ENCODE assay signal across 24 cellular contexts in genomic region chr7:47936323-47936722, GRCh38. TPM values are rescaled to one million over a fixed set of nuclear protein-coding genes. Genes with fewer than 3 reads are reported as not detected.
DNase-seq lines count a peak whose midpoint lies in the region; ATAC-seq, FAIRE-seq and TF ChIP-seq lines count a peak whose summit lies in the region.
"Had no signal": no experiment of that assay in that cellular context is flagged by ENCODE, and none has a peak within 500 bp of the region (broad histone marks: within the 10 kb centered on the region; RNA-seq: fewer than 3 reads in every experiment).

No MANE protein-coding gene starts in this region.

- peak overlapping the region; percentile 53; the same call in 1 of the 2 replicates for H3K27ac ChIP-seq in SU-DHL-6 (ENCODE audit: low read depth, low read length)
- H3K27ac ChIP-seq in upper lobe of left lung, result no peak overlapping the region
- H3K27ac ChIP-seq: HL-60 had no signal

- no peaks in the 10 kb centered on the region for H3K79me2 ChIP-seq in SU-DHL-6 (ENCODE audit: insufficient read depth, low read length)

- TF ChIP-seq CTCF in SU-DHL-6 (IDR thresholded peaks at IDR 0.05; ENCODE audit: insufficient read depth, low read length, poor library complexity, severe bottlenecking), result no peak
- TF ChIP-seq CTCF in upper lobe of left lung (IDR thresholded peaks at IDR 0.05), result no peak

- FAIRE-seq in GM12891 (lab: Jason Lieb, UNC), result peak; percentile 72
- FAIRE-seq: D721Med, G401.6, H54, K562 had no signal

- H3K9me2 ChIP-seq in SU-DHL-6 (replicated peaks; ENCODE audit: insufficient read depth, low read length), result no peaks in the 10 kb centered on the region
- H3K9me2 ChIP-seq: SK-N-SH had no signal

- no peak for DNase-seq in GM12891 (ENCODE audit: insufficient read length, low spot score)
- peak; percentile 34 for DNase-seq in NCI-H69 (lab: John Stamatoyannopoulos, UW)
- DNase-seq in D341Med (ENCODE audit: low spot score), result no peak
- no peak for DNase-seq in NK-92 treated with Interleukin-12 subunit alpha and Interleukin-12 subunit beta, amount 100 ng/mL, for 24 hours (lab: John Stamatoyannopoulos, UW)
- no peak for DNase-seq in upper lobe of left lung
- DNase-seq in activated naive CD4-positive, alpha-beta T cell (lab: John Stamatoyannopoulos, UW), result no peak
- DNase-seq: BE2C; CD4-positive, CD25-positive, alpha-beta regulatory T cell; NCI-H1105 treated with DMSO at 0.1 percent for 48 hours; NCI-H1930; NCI-H2107; NCI-H524; NCI-H774; OCI-M1; SK-N-SH; T-helper 2 cell had no signal

- H3F3A ChIP-seq in SU-DHL-6 (ENCODE audit: insufficient read depth), result peaks cover 25% of the 10 kb centered on the region

- no peaks in the 10 kb centered on the region for H3K9me3 ChIP-seq in SU-DHL-6 (ENCODE audit: insufficient read depth, low read length)
- H3K9me3 ChIP-seq in upper lobe of left lung, result no peaks in the 10 kb centered on the region
- H3K9me3 ChIP-seq: BE2C, SK-N-SH had no signal

- no peaks in the 10 kb centered on the region for H4K20me1 ChIP-seq in SU-DHL-6 (ENCODE audit: low read depth, low read length)

- peak overlapping the region; percentile 54 for H3K4me2 ChIP-seq in SU-DHL-6 (ENCODE audit: low read depth, low read length, poor library complexity, severe bottlenecking)
- H3K4me2 ChIP-seq: SK-N-SH had no signal

- ATAC-seq in upper lobe of left lung (ENCODE audit: low FRiP score in 2 of 2), result no peak
- ATAC-seq: K562 had no signal

- TF ChIP-seq EP300 in upper lobe of left lung (IDR thresholded peaks at IDR 0.05), result no peak

- no peaks in the 10 kb centered on the region for H3K27me3 ChIP-seq in SU-DHL-6 (ENCODE audit: low read length)
- H3K27me3 ChIP-seq in upper lobe of left lung, result no peaks in the 10 kb centered on the region
- H3K27me3 ChIP-seq: BE2C had no signal

- H3K36me3 ChIP-seq in SU-DHL-6 (ENCODE audit: low read length) (no peaks in the 10 kb centered on the region), upper lobe of left lung (no peaks in the 10 kb centered on the region)
- H3K36me3 ChIP-seq: BE2C had no signal

- TF ChIP-seq POLR2A in GM12891 (IDR thresholded peaks at IDR 0.05; ENCODE audit: low read depth, low read length) (no peak), upper lobe of left lung (IDR thresholded peaks at IDR 0.05) (no peak)

- H3K4me3 ChIP-seq in SU-DHL-6 (ENCODE audit: insufficient read depth, low read length, poor library complexity, severe bottlenecking), result no peak overlapping the region
- H3K4me3 ChIP-seq in upper lobe of left lung, result no peak overlapping the region
- H3K4me3 ChIP-seq: K562 had no signal

- H3K9ac ChIP-seq in SU-DHL-6 (ENCODE audit: low read length), result no peak overlapping the region
- H3K9ac ChIP-seq: SK-N-SH had no signal

- H2AFZ ChIP-seq in SU-DHL-6 (ENCODE audit: low read depth, low read length, severe bottlenecking), result peak overlapping the region; percentile 34

- peaks cover 12 to 20% (median 17%) of the 10 kb centered on the region in 4 donors for H3K4me1 ChIP-seq in upper lobe of left lung
- H3K4me1 ChIP-seq: BE2C had no signal

- WGBS in upper lobe of left lung, 2 donors, result 95 to 97% methylated on average over 4 of the region's 4 CpGs

TF ChIP-seq in GM12891, 5 proteins besides CTCF, POLR2A, EP300 and RAD21:
- TF ChIP-seq POU2F2 (IDR thresholded peaks at IDR 0.05; ENCODE audit: low read depth, low read length), result no peak
- TF ChIP-seq PAX5 (IDR thresholded peaks at IDR 0.05; ENCODE audit: insufficient read depth, low read length, severe bottlenecking), result no peak
- no peak for TF ChIP-seq TAF1 (IDR thresholded peaks at IDR 0.05; ENCODE audit: low read depth, low read length)
- no peak for TF ChIP-seq SPI1 (IDR thresholded peaks at IDR 0.05; ENCODE audit: low read depth, low read length)
- TF ChIP-seq POLR2AphosphoS5 (IDR thresholded peaks at IDR 0.05; ENCODE audit: low read depth, low read length), result no peak

RNA-seq across cellular contexts. Expression of gene PKD1L1, which starts 11.9 kb away (rescaled TPM):
- polyA plus RNA-seq in GM12891 (2012; ENCODE audit: low read depth, missing spikeins), result 0.03 TPM
- 1 to 10 TPM in 2 of 6 donors, under 1 TPM in 4; 0.46 to 4.8 (median 0.75) TPM for total RNA-seq in upper lobe of left lung
- total RNA-seq: A673, MCF 10A had no signal

RNA-seq across cellular contexts. Expression of gene HUS1, which starts 43.1 kb away (rescaled TPM):
- 12.8 TPM for polyA plus RNA-seq in GM12891 (2012; ENCODE audit: low read depth, missing spikeins)
- 10 to 100 TPM; 24.2 to 38.8 (median 26.7) TPM for total RNA-seq in upper lobe of left lung
